8 cellular contexts compared by ENCODE assay signal in the genomic region with DNA sequence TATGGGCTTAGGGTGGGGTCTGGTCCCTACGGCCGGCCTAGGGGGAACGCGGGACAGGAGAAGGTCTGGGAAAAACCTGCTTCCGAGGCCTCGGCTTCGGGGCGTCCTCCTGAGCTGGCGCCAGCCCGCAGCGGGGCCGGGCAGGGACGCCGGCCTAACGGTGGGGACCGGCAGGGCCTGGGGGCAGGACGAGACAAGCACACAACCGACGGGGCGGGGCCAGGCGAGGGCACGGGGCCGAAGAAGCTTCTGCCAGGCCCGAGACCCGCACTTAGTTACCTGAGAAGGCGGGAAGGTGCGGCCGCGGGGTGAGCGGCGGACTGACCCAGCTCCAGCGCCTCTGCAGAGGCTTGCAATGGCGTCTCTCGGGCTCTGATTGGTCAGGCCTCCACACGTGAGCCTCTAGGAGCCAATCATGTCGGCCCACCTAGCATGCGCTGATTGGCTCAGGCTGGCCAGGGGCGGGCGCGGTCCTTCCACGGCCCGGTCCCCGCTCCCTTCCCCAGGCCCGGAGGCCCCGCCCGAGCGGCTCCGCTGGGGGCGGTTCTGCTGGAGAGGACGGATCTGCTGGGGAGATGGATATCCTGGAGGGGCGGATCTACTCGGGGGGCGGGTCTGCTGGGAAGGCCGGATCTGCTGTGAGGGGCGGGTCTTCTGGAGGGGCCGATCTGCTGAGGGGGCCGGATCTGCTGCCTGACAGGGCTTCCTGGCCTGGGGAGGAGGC. TPM values are rescaled to one million over a fixed set of nuclear protein-coding genes. Genes with fewer than 3 reads are reported as not detected.
A peak's percentile ranks its signal among the peaks of the same experiment; 100 is the strongest.
DNase-seq lines count a peak whose midpoint lies in the region; ATAC-seq and TF ChIP-seq lines count a peak whose summit lies in the region.

No MANE protein-coding gene starts in this region.

- BruUV-seq in Panc1 (replicated peaks; lab: Mats Ljungman, UMichigan), result no TSS peak

- H3K4me1 Mint-ChIP-seq in activated T-cell treated with anti-CD3 and anti-CD28 coated beads, Interleukin-2, amount 50 U/mL, for 72 hours (ENCODE audit: low read depth), result peaks cover 54% of the 10 kb centered on the region

- H3K36me3 Mint-ChIP-seq in activated T-cell treated with anti-CD3 and anti-CD28 coated beads, Interleukin-2, amount 50 U/mL, for 72 hours (ENCODE audit: insufficient read depth in 2 of 2), result peaks cover 13 to 34% of the 10 kb centered on the region in 2 donors

- no peaks in the 10 kb centered on the region for H3K36me3 ChIP-seq in KMS-11 (ENCODE audit: insufficient read depth)
- peaks cover 2% of the 10 kb centered on the region for H3K36me3 ChIP-seq in Panc1 (ENCODE audit: control insufficient read depth, insufficient read depth, low read length)
- H3K36me3 ChIP-seq in mucosa of stomach (ENCODE audit: control insufficient read depth, insufficient read depth, low read length), result peaks cover 7% of the 10 kb centered on the region

- peak overlapping the region; percentile 75 for H2AFZ ChIP-seq in KMS-11 (ENCODE audit: low read depth)

- H3K27me3 ChIP-seq in KMS-11 (ENCODE audit: insufficient read depth, low read depth), result no peaks in the 10 kb centered on the region
- H3K27me3 ChIP-seq in Panc1 (ENCODE audit: control insufficient read depth, insufficient read depth, low read length), result no peaks in the 10 kb centered on the region
- peaks cover 14% of the 10 kb centered on the region for H3K27me3 ChIP-seq in mucosa of stomach (ENCODE audit: control insufficient read depth, insufficient read depth, low read length)

- peak; percentile 95 for ATAC-seq in GM21786 (IDR thresholded peaks at IDR 0.05; ENCODE audit: unreplicated experiment)
- peak; percentile 97 for ATAC-seq in Panc1
- ATAC-seq in activated T-cell treated with anti-CD3 and anti-CD28 coated beads, Interleukin-2, amount 50 U/mL, for 72 hours (replicated peaks in 1 of 2), result peak; percentile 95 to 96
- peak; percentile 98 for ATAC-seq in esophagus mucosa

- H4K20me1 ChIP-seq in KMS-11 (ENCODE audit: insufficient read depth), result no peaks in the 10 kb centered on the region

- POLR2A ChIA-PET in Panc1 (lab: Charles Lee), result no interaction called here

- CTCF ChIA-PET in Panc1 (lab: Charles Lee), result no interaction called here

- H3K4me2 ChIP-seq in KMS-11, result peak overlapping the region; percentile 54; the same call in 1 of the 2 replicates

- H3K79me2 ChIP-seq in KMS-11 (ENCODE audit: insufficient read depth, low read depth), result peaks cover 31% of the 10 kb centered on the region; the same call in 1 of the 2 replicates

- H3K4me3 ChIP-seq in KMS-11 (IDR thresholded peaks at IDR 0.05; ENCODE audit: insufficient read depth, low read depth, low read length) (no peak overlapping the region), Panc1 (ENCODE audit: low read depth in 2 of 2, low read length in 2 of 2) (peak overlapping the region; percentile 76 to 94), mucosa of stomach (ENCODE audit: low read length) (peak overlapping the region; percentile 90)

- intact Hi-C loops in Panc1 (cut with micrococcal nuclease; ENCODE audit: unreplicated experiment), result no loop called here

- H3K27me3 Mint-ChIP-seq in activated T-cell treated with anti-CD3 and anti-CD28 coated beads, Interleukin-2, amount 50 U/mL, for 72 hours (ENCODE audit: low read depth), result peaks cover 17% of the 10 kb centered on the region

- H3K4me1 ChIP-seq in KMS-11 (ENCODE audit: low read depth, poor library complexity, severe bottlenecking), result no peaks in the 10 kb centered on the region
- H3K4me1 ChIP-seq in Panc1 (ENCODE audit: control insufficient read depth, insufficient read depth, low read length), result no peaks in the 10 kb centered on the region; the same call in none of the 2 replicates
- peaks cover 34% of the 10 kb centered on the region for H3K4me1 ChIP-seq in mucosa of stomach (ENCODE audit: control insufficient read depth, insufficient read depth, low read length)

- peak overlapping the region; percentile 91 for H3K27ac Mint-ChIP-seq in activated T-cell treated with anti-CD3 and anti-CD28 coated beads, Interleukin-2, amount 50 U/mL, for 72 hours

- peak overlapping the region; percentile 94 for H3K27ac ChIP-seq in KMS-11
- peak overlapping the region; percentile 86 for H3K27ac ChIP-seq in Panc1 (ENCODE audit: low read length)

- in situ Hi-C loops in Panc1 (cut with HindIII; ENCODE audit: low pct_unique_long_range_greater_than_20kb, low sequenced_read_pairs), result no loop called here

- peak overlapping the region; percentile 83 to 96 for H3K4me3 Mint-ChIP-seq in activated T-cell treated with anti-CD3 and anti-CD28 coated beads, Interleukin-2, amount 50 U/mL, for 72 hours

- no peaks in the 10 kb centered on the region for H3K9me3 Mint-ChIP-seq in activated T-cell treated with anti-CD3 and anti-CD28 coated beads, Interleukin-2, amount 50 U/mL, for 72 hours

- DNase-seq in DMS79 treated with DMSO at 0.1 percent for 48 hours (lab: John Stamatoyannopoulos, UW) (peak; percentile 90), Panc1 (ENCODE audit: low read depth, low spot score) (peak; percentile 82)
- peak; percentile 99 for DNase-seq in activated T-cell treated with anti-CD3 and anti-CD28 coated beads, Interleukin-2, amount 50 U/mL, for 72 hours
- peak; percentile 99 for DNase-seq in stimulated activated CD8-positive, alpha-beta memory T cell treated with anti-CD3 and anti-CD28 coated beads, Interleukin-4, amount 100 ng/mL, for 48 hours

- TF ChIP-seq CTCF in KMS-11 (conservative IDR thresholded peaks at IDR 0.05; ENCODE audit: low read depth, low read length) (no peak), Panc1 (IDR thresholded peaks at IDR 0.05) (no peak)

- H3K9me3 ChIP-seq in Panc1 (ENCODE audit: control insufficient read depth, insufficient read depth, low read depth, low read length) (no peaks in the 10 kb centered on the region), mucosa of stomach (ENCODE audit: control insufficient read depth, low read length) (no peaks in the 10 kb centered on the region)

- peak overlapping the region; percentile 100 for H3K9ac ChIP-seq in KMS-11
- peak overlapping the region; percentile 96 for H3K9ac ChIP-seq in mucosa of stomach (ENCODE audit: low read length)

RNA-seq across cellular contexts. Expression of gene CPLX1, which starts 44.3 kb away (rescaled TPM):
- total RNA-seq in Panc1 (2021; ENCODE audit: unreplicated experiment), result 6.7 TPM
- 15.0 TPM for polyA plus RNA-seq in Panc1 (2012; ENCODE audit: insufficient read length)
- 1 to 10 TPM; 1.3 to 1.9 TPM for total RNA-seq in activated T-cell treated with anti-CD3 and anti-CD28 coated beads, Interleukin-2, amount 50 U/mL, for 72 hours
- total RNA-seq in esophagus mucosa, result 0.92 TPM
